ENCODE assay signal across 9 cellular contexts in genomic region chr5:123874600-123875201, GRCh38.
DNase-seq lines count a peak whose midpoint lies in the region; ATAC-seq lines count a peak whose summit lies in the region.
"Had no signal": no experiment of that assay in that cellular context is flagged by ENCODE, and none has a peak within 500 bp of the region (broad histone marks: within the 10 kb centered on the region; RNA-seq: fewer than 3 reads in every experiment).

No MANE protein-coding gene starts in this region.

- H3K9ac ChIP-seq in skeletal muscle satellite cell (ENCODE audit: low read depth, low read length), result no peak overlapping the region

- H3K27me3 ChIP-seq in skeletal muscle satellite cell (ENCODE audit: control insufficient read depth, insufficient read depth, low read length), result no peaks in the 10 kb centered on the region

- ATAC-seq in HG03025 (IDR thresholded peaks at IDR 0.05; ENCODE audit: low FRiP score, unreplicated experiment), result no peak

- no peak overlapping the region for H3K4me3 ChIP-seq in skeletal muscle satellite cell (ENCODE audit: low read length)

- H3K4me2 ChIP-seq in skeletal muscle satellite cell (ENCODE audit: low read length), result peak overlapping the region; percentile 31

- peak; percentile 4 for DNase-seq in DMS153 (lab: John Stamatoyannopoulos, UW)
- DNase-seq in DMS153 treated with DMSO at 0.1 percent for 48 hours (lab: John Stamatoyannopoulos, UW; ENCODE audit: unreplicated experiment), result no peak
- DNase-seq in amygdala (lab: John Stamatoyannopoulos, UW), result peak in 42 of 56 donors; percentile 13 to 93 (median 49)
- DNase-seq in iPS DF 19.7 (ENCODE audit: low read depth, low spot score), result peak; percentile 47
- no peak for DNase-seq in KG1 (lab: John Stamatoyannopoulos, UW)
- DNase-seq in activated effector memory CD4-positive, alpha-beta T cell treated with anti-CD3 and anti-CD28 coated beads, Interleukin-2, amount 50 U/mL, for 16 hours, result no peak
- DNase-seq: activated naive CD4-positive, alpha-beta T cell had no signal

- no peaks in the 10 kb centered on the region for H3K9me3 ChIP-seq in skeletal muscle satellite cell (replicated peaks; ENCODE audit: low read length)

- H3K4me1 ChIP-seq in skeletal muscle satellite cell (ENCODE audit: control insufficient read depth, insufficient read depth, low read length), result no peaks in the 10 kb centered on the region

- H3K36me3 ChIP-seq in skeletal muscle satellite cell (ENCODE audit: insufficient read depth, low read length), result no peaks in the 10 kb centered on the region

Comparison
In these comparisons a context has a peak if more than half of its experiments do, and no peak if none do; other contexts are left out.
1. DNase-seq: peak in DMS153 (single experiment), amygdala (42 of 56) and iPS DF 19.7 (single experiment); none in DMS153 treated with DMSO at 0.1 percent for 48 hours (single experiment), KG1 (single experiment) and activated effector memory CD4-positive, alpha-beta T cell treated with anti-CD3 and anti-CD28 coated beads, Interleukin-2, amount 50 U/mL, for 16 hours (single experiment).